ENCODE assay signal across 15 cellular contexts in genomic region chr1:61639218-61639617, GRCh38.
DNase-seq lines count a peak whose midpoint lies in the region; ATAC-seq and TF ChIP-seq lines count a peak whose summit lies in the region.
"Had no signal": no experiment of that assay in that cellular context is flagged by ENCODE, and none has a peak within 500 bp of the region (broad histone marks: within the 10 kb centered on the region; RNA-seq: fewer than 3 reads in every experiment).

No MANE protein-coding gene starts in this region.

- no peaks in the 10 kb centered on the region for H3K79me2 ChIP-seq in MM.1S (ENCODE audit: low read length)

- H3K9ac ChIP-seq in MM.1S (ENCODE audit: low read length), result no peak overlapping the region

- peak overlapping the region; percentile 16 to 90 (median 66) for H3K27ac ChIP-seq in heart right ventricle
- H3K27ac ChIP-seq in ascending aorta, result peak overlapping the region; percentile 91 to 94
- H3K27ac ChIP-seq in muscle layer of duodenum (ENCODE audit: low read length), result peak overlapping the region; percentile 74
- H3K27ac ChIP-seq in uterus, result peak overlapping the region; percentile 62 to 81
- no peak overlapping the region for H3K27ac ChIP-seq in MM.1S (ENCODE audit: low read length)

- no peaks in the 10 kb centered on the region for H3K9me2 ChIP-seq in MM.1S (replicated peaks; ENCODE audit: insufficient read depth, low read length)

- intact Hi-C loops in heart right ventricle (cut with DNase I) (loop anchor here in 2 of 10 donors (5.0 to 10.0 kb wide), 3 partner anchors 187 to 657 kb away; no protein-coding TSS in a partner anchor), cardiac septum (cut with DNase I) (loop anchor here (5.0 kb wide), 1 partner anchor 667 kb away; no protein-coding TSS in a partner anchor), ascending aorta (cut with DNase I) (loop anchor here (2.0 to 5.0 kb wide), 2 partner anchors 352 to 668 kb away; no protein-coding TSS in a partner anchor), uterus (cut with DNase I; ENCODE audit: low total_unique reads) (no loop called here)

- TF ChIP-seq CTCF in heart right ventricle (IDR thresholded peaks at IDR 0.05), result no peak
- TF ChIP-seq CTCF in ascending aorta (IDR thresholded peaks at IDR 0.05), result no peak
- TF ChIP-seq CTCF in uterus (IDR thresholded peaks at IDR 0.05), result no peak
- TF ChIP-seq CTCF in MM.1S (IDR thresholded peaks at IDR 0.05; ENCODE audit: low read length), result no peak

- no peaks in the 10 kb centered on the region for H3K36me3 ChIP-seq in heart right ventricle
- H3K36me3 ChIP-seq in ascending aorta, result no peaks in the 10 kb centered on the region
- no peaks in the 10 kb centered on the region for H3K36me3 ChIP-seq in muscle layer of duodenum (ENCODE audit: control insufficient read depth in 1 of 2, insufficient read depth in 2 of 2, low read length in 2 of 2)
- no peaks in the 10 kb centered on the region for H3K36me3 ChIP-seq in uterus
- no peaks in the 10 kb centered on the region for H3K36me3 ChIP-seq in MM.1S (replicated peaks; ENCODE audit: insufficient read depth, low read length)

- DNase-seq in heart right ventricle (no peak), cardiac septum (ENCODE audit: low spot score) (no peak), ascending aorta (ENCODE audit: low spot score in 2 of 2) (no peak), uterus (no peak), MM.1S (no peak)
- DNase-seq: activated CD8-positive, alpha-beta memory T cell treated with anti-CD3 and anti-CD28 coated beads, Interleukin-2, amount 50 U/mL, for 48 hours; DND-41; mesenchymal stem cell; NCI-H1694; occipital lobe; stimulated activated CD4-positive, alpha-beta T cell treated with anti-CD3 and anti-CD28 coated beads, Interleukin-15, amount 100 ng/mL, for 24 hours; SW 1271 had no signal

- H3K4me1 ChIP-seq in heart right ventricle (peaks cover 0 to 37% (median 27%) of the 10 kb centered on the region in 9 donors), ascending aorta (peaks cover 29 to 50% of the 10 kb centered on the region in 2 donors), muscle layer of duodenum (ENCODE audit: control insufficient read depth in 1 of 2, insufficient read depth in 2 of 2, low read length in 2 of 2) (peaks cover 0 to 27% of the 10 kb centered on the region in 2 donors), uterus (peaks cover 6 to 20% of the 10 kb centered on the region in 2 donors), MM.1S (ENCODE audit: low read length) (no peaks in the 10 kb centered on the region)

- 68 to 69% methylated on average over 1 of the region's 1 CpG for WGBS in heart right ventricle, 2 donors

- H3K4me3 ChIP-seq in heart right ventricle (no peak overlapping the region), ascending aorta (no peak overlapping the region), muscle layer of duodenum (ENCODE audit: low read depth in 1 of 2, low read length in 2 of 2) (no peak overlapping the region), uterus (no peak overlapping the region), MM.1S (ENCODE audit: low read length) (no peak overlapping the region)

- ATAC-seq in heart right ventricle, result no peak
- no peak for ATAC-seq in GM18867 (IDR thresholded peaks at IDR 0.05; ENCODE audit: unreplicated experiment)
- no peak for ATAC-seq in GM19351 (IDR thresholded peaks at IDR 0.05; ENCODE audit: unreplicated experiment)

- no peak overlapping the region for H3K4me2 ChIP-seq in MM.1S (ENCODE audit: low read depth, low read length)

- no peaks in the 10 kb centered on the region for H3K27me3 ChIP-seq in heart right ventricle
- no peaks in the 10 kb centered on the region for H3K27me3 ChIP-seq in ascending aorta
- H3K27me3 ChIP-seq in muscle layer of duodenum (ENCODE audit: low read depth, low read length), result no peaks in the 10 kb centered on the region
- no peaks in the 10 kb centered on the region for H3K27me3 ChIP-seq in uterus
- no peaks in the 10 kb centered on the region for H3K27me3 ChIP-seq in MM.1S (replicated peaks; ENCODE audit: insufficient read depth, low read length)

- H4K20me1 ChIP-seq in MM.1S (ENCODE audit: insufficient read depth, low read length), result no peaks in the 10 kb centered on the region

- no peak overlapping the region for H2AFZ ChIP-seq in MM.1S (ENCODE audit: low read length)

- no peaks in the 10 kb centered on the region for H3F3A ChIP-seq in MM.1S (ENCODE audit: insufficient read depth, low read length)

- H3K9me3 ChIP-seq in heart right ventricle (no peaks in the 10 kb centered on the region), ascending aorta (no peaks in the 10 kb centered on the region), muscle layer of duodenum (ENCODE audit: control insufficient read depth in 1 of 2, low read length in 2 of 2) (no peaks in the 10 kb centered on the region), uterus (no peaks in the 10 kb centered on the region), MM.1S (replicated peaks; ENCODE audit: insufficient read depth, low read length) (no peaks in the 10 kb centered on the region)

- no peak for TF ChIP-seq POLR2A in uterus (IDR thresholded peaks at IDR 0.05)
